12 cellular contexts compared by ENCODE assay signal in genomic region chr19:18606281-18607221, GRCh38. TPM values are rescaled to one million over a fixed set of nuclear protein-coding genes. Genes with fewer than 3 reads are reported as not detected.
A peak's percentile ranks its signal among the peaks of the same experiment; 100 is the strongest.
DNase-seq lines count a peak whose midpoint lies in the region; ATAC-seq, FAIRE-seq and TF ChIP-seq lines count a peak whose summit lies in the region.
"Had no signal": no experiment of that assay in that cellular context is flagged by ENCODE, and none has a peak within 500 bp of the region (broad histone marks: within the 10 kb centered on the region; RNA-seq: fewer than 3 reads in every experiment).

A gene with protein sequence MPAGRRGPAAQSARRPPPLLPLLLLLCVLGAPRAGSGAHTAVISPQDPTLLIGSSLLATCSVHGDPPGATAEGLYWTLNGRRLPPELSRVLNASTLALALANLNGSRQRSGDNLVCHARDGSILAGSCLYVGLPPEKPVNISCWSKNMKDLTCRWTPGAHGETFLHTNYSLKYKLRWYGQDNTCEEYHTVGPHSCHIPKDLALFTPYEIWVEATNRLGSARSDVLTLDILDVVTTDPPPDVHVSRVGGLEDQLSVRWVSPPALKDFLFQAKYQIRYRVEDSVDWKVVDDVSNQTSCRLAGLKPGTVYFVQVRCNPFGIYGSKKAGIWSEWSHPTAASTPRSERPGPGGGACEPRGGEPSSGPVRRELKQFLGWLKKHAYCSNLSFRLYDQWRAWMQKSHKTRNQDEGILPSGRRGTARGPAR (minus strand): TSS chr19:18606799. CDS start chr19:18606656, 143 bp downstream.

- TF ChIP-seq CTCF in endodermal cell (conservative IDR thresholded peaks at IDR 0.05) = no peak
- TF ChIP-seq CTCF in mesothelial cell of epicardium (IDR thresholded peaks at IDR 0.05; ENCODE audit: unreplicated experiment) = no peak

- H3K27me3 ChIP-seq in MG63 = peaks cover 36% of the 10 kb centered on the region
- peaks cover 95% of the 10 kb centered on the region for H3K27me3 ChIP-seq in endodermal cell (ENCODE audit: control insufficient read depth, insufficient read depth, low read length, poor library complexity, severe bottlenecking)

- ATAC-seq in GM21423 (IDR thresholded peaks at IDR 0.05; ENCODE audit: unreplicated experiment) = no peak
- ATAC-seq: activated T-cell treated with anti-CD3 and anti-CD28 coated beads, Interleukin-2, amount 50 U/mL, for 72 hours had no signal

- 1 to 2% methylated on average over 19 to 111 of the region's 116 CpGs for WGBS in endodermal cell (ENCODE audit: insufficient coverage in 1 of 2, insufficient read length in 1 of 2), 2 experiments

- H3K9me3 ChIP-seq in MG63 = no peaks in the 10 kb centered on the region
- H3K9me3 ChIP-seq in endodermal cell (ENCODE audit: control insufficient read depth, low read length) = no peaks in the 10 kb centered on the region
- H3K9me3 ChIP-seq: BE2C had no signal

- H3K27ac Mint-ChIP-seq in endodermal cell (no peak within 1 kb of the TSS), mesothelial cell of epicardium (no peak within 1 kb of the TSS)
- H3K27ac Mint-ChIP-seq: activated T-cell treated with anti-CD3 and anti-CD28 coated beads, Interleukin-2, amount 50 U/mL, for 72 hours had no signal

- H3K36me3 ChIP-seq in MG63 (no peaks in the 10 kb centered on the region), endodermal cell (ENCODE audit: control insufficient read depth, insufficient read depth, low read length) (no peaks in the 10 kb centered on the region)
- H3K36me3 ChIP-seq: BE2C had no signal

- H3K27ac ChIP-seq in endodermal cell (ENCODE audit: low read depth, low read length) = no peak within 1 kb of the TSS

- H3K4me1 Mint-ChIP-seq in endodermal cell = peaks cover 19% of the 10 kb centered on the region
- peaks cover 22% of the 10 kb centered on the region for H3K4me1 Mint-ChIP-seq in mesothelial cell of epicardium

- DNase-seq in 8988T (peak; percentile 81), MG63 (no peak), endodermal cell (peak; percentile 53), mesothelial cell of epicardium (ENCODE audit: low spot score in 2 of 2, unreplicated experiment in 2 of 2) (no peak), NCI-H2029 treated with DMSO at 0.1 percent for 48 hours (lab: John Stamatoyannopoulos, UW) (no peak), urothelium cell line (ENCODE audit: low spot score) (no peak), NCI-H187 (lab: John Stamatoyannopoulos, UW) (no peak)
- DNase-seq: activated T-cell treated with anti-CD3 and anti-CD28 coated beads, Interleukin-2, amount 50 U/mL, for 72 hours; BE2C; SHP77 had no signal

- H3K27me3 Mint-ChIP-seq in endodermal cell (ENCODE audit: insufficient read depth) (peaks cover 81% of the 10 kb centered on the region), mesothelial cell of epicardium (ENCODE audit: low read depth) (peaks cover 84% of the 10 kb centered on the region)

- H3K4me3 Mint-ChIP-seq in endodermal cell (peak within 1 kb of the TSS; percentile 46), mesothelial cell of epicardium (peak within 1 kb of the TSS; percentile 22)

- H3K4me3 ChIP-seq in MG63 = peak within 1 kb of the TSS; percentile 31
- H3K4me3 ChIP-seq in endodermal cell (ENCODE audit: low read length) = no peak within 1 kb of the TSS

- no peak for FAIRE-seq in urothelium cell line (lab: Jason Lieb, UNC)
- FAIRE-seq: GM18507 had no signal

- no peak within 1 kb of the TSS for H3K9ac ChIP-seq in endodermal cell (ENCODE audit: extremely low read depth, low read length, poor library complexity, severe bottlenecking)

- H3K9me3 Mint-ChIP-seq in endodermal cell (no peaks in the 10 kb centered on the region), mesothelial cell of epicardium (no peaks in the 10 kb centered on the region)
- H3K9me3 Mint-ChIP-seq: activated T-cell treated with anti-CD3 and anti-CD28 coated beads, Interleukin-2, amount 50 U/mL, for 72 hours had no signal

- H3K4me1 ChIP-seq in endodermal cell (ENCODE audit: control insufficient read depth, insufficient read depth, low read length) = peaks cover 6% of the 10 kb centered on the region
- H3K4me1 ChIP-seq: BE2C had no signal

- H3K36me3 Mint-ChIP-seq in endodermal cell (ENCODE audit: low read depth) = no peaks in the 10 kb centered on the region
- H3K36me3 Mint-ChIP-seq in mesothelial cell of epicardium = no peaks in the 10 kb centered on the region

RNA-seq across cellular contexts. Expression of the gene that starts here (rescaled TPM):
- total RNA-seq in MG63 (2014; rRNA removed; shearing (Covaris generic); ENCODE audit: low replicate concordance) = 6.6 and 16.9 TPM in 2 replicates
- total RNA-seq in endodermal cell = 10 to 100 TPM; 10.4 to 10.5 TPM
- 9.9 TPM for polyA plus RNA-seq in endodermal cell (2013, experiment 1 of 2)
- 11.0 TPM for polyA plus RNA-seq in endodermal cell (2013, experiment 2 of 2)
- 0.89 to 2.0 TPM (median 1.0 TPM) in 3 replicates for total RNA-seq in mesothelial cell of epicardium
- total RNA-seq: activated T-cell treated with anti-CD3 and anti-CD28 coated beads, Interleukin-2, amount 50 U/mL, for 72 hours had no signal

Comparison
In these comparisons a context has a peak if more than half of its experiments do, and no peak if none do; other contexts are left out.
1. DNase-seq: peak in 8988T (single experiment) and endodermal cell (single experiment); none in MG63 (single experiment), mesothelial cell of epicardium (0 of 2), NCI-H2029 treated with DMSO at 0.1 percent for 48 hours (single experiment), urothelium cell line (single experiment) and NCI-H187 (0 of 2).